8 cellular contexts compared by ENCODE assay signal in genomic region chr19:41939861-41940442, GRCh38. TPM values are rescaled to one million over a fixed set of nuclear protein-coding genes. Genes with fewer than 3 reads are reported as not detected.
DNase-seq lines count a peak whose midpoint lies in the region; ATAC-seq and TF ChIP-seq lines count a peak whose summit lies in the region.

No MANE protein-coding gene starts in this region.

- TF ChIP-seq POLR2A in breast epithelium (IDR thresholded peaks at IDR 0.05) (no peak), prostate gland (IDR thresholded peaks at IDR 0.05) (no peak)

- H3K27me3 Mint-ChIP-seq in MCF 10A (ENCODE audit: insufficient read depth, unreplicated experiment): peaks cover 30% of the 10 kb centered on the region

- POLR2A ChIA-PET in MCF 10A (lab: Yijun Ruan, JAX): no interaction called here

- H3K4me3 ChIP-seq in breast epithelium (peak overlapping the region; percentile 32 to 66 (median 64)), WI38 (ENCODE audit: low read depth, low read length) (peak overlapping the region; percentile 63), epithelial cell of proximal tubule (ENCODE audit: low read depth, low read length) (peak overlapping the region; percentile 52), prostate gland (peak overlapping the region; percentile 27 to 48)

- H3K4me1 ChIP-seq in breast epithelium (peaks cover 0 to 5% of the 10 kb centered on the region in 2 donors), prostate gland (replicated peaks) (peaks cover 9% of the 10 kb centered on the region)

- H3K9me3 ChIP-seq in breast epithelium (no peaks in the 10 kb centered on the region), prostate gland (no peaks in the 10 kb centered on the region)

- in situ Hi-C loops in KBM-7 (cut with MboI; ENCODE audit: low pct_unique_long_range_greater_than_20kb, low sequenced_read_pairs): loop anchor here (10.0 kb wide), 1 partner anchor 65 kb away; the partner anchor contains the start of gene CD79A

- DNase-seq in breast epithelium (ENCODE audit: low spot score in 2 of 2): no peak
- DNase-seq in MCF 10A (ENCODE audit: unreplicated experiment): no peak
- no peak for DNase-seq in epithelial cell of proximal tubule (ENCODE audit: low read depth)
- DNase-seq in prostate gland (ENCODE audit: low spot score): no peak
- no peak for DNase-seq in KBM-7

- WGBS in prostate gland: 7% methylated on average over 36 of the region's 64 CpGs

- H3K27me3 ChIP-seq in breast epithelium (peaks cover 2 to 36% of the 10 kb centered on the region in 2 donors), prostate gland (replicated peaks; ENCODE audit: insufficient read depth) (no peaks in the 10 kb centered on the region)

- H3K27ac ChIP-seq in breast epithelium (no peak overlapping the region), prostate gland (no peak overlapping the region)

- BruUV-seq in MCF 10A (replicated peaks; lab: Mats Ljungman, UMichigan): no TSS peak

- CTCF ChIA-PET in MCF 10A (lab: Yijun Ruan, JAX): interaction anchor here (0.6 kb wide), 1 partner anchor 78 kb away, joined by 5 read pairs; no protein-coding TSS in a partner anchor

- H3K9me3 Mint-ChIP-seq in MCF 10A (ENCODE audit: unreplicated experiment): no peaks in the 10 kb centered on the region

- H3K36me3 Mint-ChIP-seq in MCF 10A (ENCODE audit: insufficient read depth, unreplicated experiment): peaks cover 5% of the 10 kb centered on the region

- TF ChIP-seq CTCF in breast epithelium (IDR thresholded peaks at IDR 0.05) (no peak), MCF 10A (IDR thresholded peaks at IDR 0.05; ENCODE audit: unreplicated experiment) (no peak), WI38 (IDR thresholded peaks at IDR 0.05; ENCODE audit: low read depth, low read length) (no peak), epithelial cell of proximal tubule (conservative IDR thresholded peaks at IDR 0.05; ENCODE audit: low read depth, low read length) (no peak), prostate gland (IDR thresholded peaks at IDR 0.05) (no peak)

- H3K4me1 Mint-ChIP-seq in MCF 10A (ENCODE audit: insufficient read depth, unreplicated experiment): peaks cover 17% of the 10 kb centered on the region

- H3K36me3 ChIP-seq in breast epithelium (no peaks in the 10 kb centered on the region), prostate gland (no peaks in the 10 kb centered on the region)

- no peak overlapping the region for H3K27ac Mint-ChIP-seq in MCF 10A (ENCODE audit: low read depth, unreplicated experiment)

- intact Hi-C loops in breast epithelium (cut with DNase I; ENCODE audit: low total_unique reads): no loop called here
- intact Hi-C loops in MCF 10A (cut with micrococcal nuclease): no loop called here
- intact Hi-C loops in prostate gland (cut with DNase I): no loop called here

- ATAC-seq in HG03159 (IDR thresholded peaks at IDR 0.05; ENCODE audit: unreplicated experiment) (no peak), HG03039 (IDR thresholded peaks at IDR 0.05; ENCODE audit: unreplicated experiment) (no peak)

- no peak overlapping the region for H3K4me3 Mint-ChIP-seq in MCF 10A (ENCODE audit: unreplicated experiment)

RNA-seq across cellular contexts. Expression of gene ERFL, which starts 11.7 kb away (rescaled TPM):
- under 1 TPM in 1 of 3 donors, not detected in 2; 0.15 TPM for total RNA-seq in breast epithelium
- total RNA-seq in MCF 10A (2022): 0.34 TPM in 1 of 2 replicates, not detected in the other
- total RNA-seq in epithelial cell of proximal tubule: not detected in 2 replicates
- 1 to 10 TPM in 1 of 2 donors, under 1 TPM in 1; 0.36 to 1.9 TPM for total RNA-seq in prostate gland

RNA-seq across cellular contexts. Expression of gene RABAC1, which starts 19.2 kb away (rescaled TPM):
- total RNA-seq in breast epithelium: 100 to 1,000 TPM; 150 to 190 (median 153) TPM
- 75.4 and 104 TPM in 2 replicates for total RNA-seq in MCF 10A (2022)
- 108 and 161 TPM in 2 replicates for total RNA-seq in epithelial cell of proximal tubule
- 100 to 1,000 TPM; 153 to 168 TPM for total RNA-seq in prostate gland

RNA-seq across cellular contexts. Expression of gene ATP1A3, which starts 54.1 kb away (rescaled TPM):
- total RNA-seq in breast epithelium (not detected), MCF 10A (2022) (not detected in 2 replicates), epithelial cell of proximal tubule (0.36 TPM in 1 of 2 replicates, not detected in the other), prostate gland (1 to 10 TPM in 1 of 2 donors, under 1 TPM in 1; 0.27 to 3.7 TPM)

RNA-seq across cellular contexts. Expression of gene ARHGEF1, which starts 57.0 kb away (rescaled TPM):
- total RNA-seq in breast epithelium (10 to 100 TPM; 55.0 to 61.9 (median 55.7) TPM), MCF 10A (2022) (106 and 108 TPM in 2 replicates), epithelial cell of proximal tubule (65.9 and 79.5 TPM in 2 replicates), prostate gland (10 to 100 TPM; 57.1 to 65.6 TPM)
